ENCODE assay signal across 26 cellular contexts in genomic region chr2:5019324-5019723, GRCh38.
"Had no signal": no experiment of that assay in that cellular context is flagged by ENCODE, and none has a peak within 500 bp of the region (broad histone marks: within the 10 kb centered on the region; RNA-seq: fewer than 3 reads in every experiment).

No MANE protein-coding gene starts in this region.

- H3K9me3 ChIP-seq: ovary, psoas muscle, right lobe of liver, thoracic aorta, thyroid gland had no signal

- H3K4me3 ChIP-seq: neural progenitor cell, ovary, psoas muscle, right lobe of liver, sigmoid colon, stomach, thoracic aorta, thyroid gland, tibial nerve, upper lobe of left lung, vagina had no signal

- H3K4me2 ChIP-seq: neural progenitor cell had no signal

- H3K79me2 ChIP-seq: parathyroid adenoma had no signal

- H2AFZ ChIP-seq: neural progenitor cell, parathyroid adenoma had no signal

- H3K9ac ChIP-seq: neural progenitor cell, parathyroid adenoma had no signal

- H3K36me3 ChIP-seq: neural progenitor cell, ovary, right lobe of liver, sigmoid colon, stomach, thoracic aorta, thyroid gland, tibial nerve, upper lobe of left lung, vagina had no signal

- H3K4me1 ChIP-seq: neural progenitor cell, parathyroid adenoma, psoas muscle, right lobe of liver, sigmoid colon, stomach, thyroid gland, tibial nerve, upper lobe of left lung, vagina had no signal

- H3K27ac ChIP-seq: neural progenitor cell, ovary, parathyroid adenoma, psoas muscle, right lobe of liver, sigmoid colon, stomach, thoracic aorta, thyroid gland, tibial nerve, upper lobe of left lung, vagina had no signal

- DNase-seq: nephron progenitor cell; occipital lobe; ovary; posterior cingulate gyrus; psoas muscle; right cardiac atrium; right lobe of liver; sigmoid colon; small intestine; stimulated activated CD4-positive, alpha-beta T cell treated with anti-CD3 and anti-CD28 coated beads, Interleukin-15, amount 100 ng/mL, for 24 hours; stimulated activated CD4-positive, alpha-beta T cell treated with anti-CD3 and anti-CD28 coated beads, Interleukin-2, amount 100 ng/mL, for 24 hours; stimulated activated CD4-positive, alpha-beta T cell treated with anti-CD3 and anti-CD28 coated beads, Interleukin-2, amount 100 ng/mL, for 48 hours; stimulated activated CD4-positive, alpha-beta T cell treated with anti-CD3 and anti-CD28 coated beads, Interleukin-4, amount 100 ng/mL, for 24 hours; stimulated activated naive B cell treated with anti-CD40 and anti-IgM and Interleukin-4, amounts not matched to agents 10 μg/mL and 1 μg/mL and 100 μg/mL, for 72 hours; stimulated activated naive CD4-positive, alpha-beta T cell treated with Interleukin-2 at 50 U/mL for 16 hours; stomach; thyroid gland; trophoblast cell had no signal

- ATAC-seq: natural killer cell treated with Interleukin-12 subunit alpha and Interleukin-12 subunit beta and Interleukin-15 and Interleukin-18, amount 100 ng/mL, for 72 hours; psoas muscle; right cardiac atrium; right lobe of liver; stimulated activated effector memory CD8-positive, alpha-beta T cell treated with anti-CD3 and anti-CD28 coated beads, Interleukin-12 subunit alpha, Interleukin-12 subunit beta, amount 100 ng/mL, for 72 hours; stimulated activated naive B cell treated with anti-CD40 and anti-IgM and Interleukin-4, amounts not matched to agents 10 μg/mL and 1 μg/mL and 100 μg/mL, for 72 hours had no signal

- H3K27me3 ChIP-seq: neural progenitor cell, ovary, right lobe of liver, sigmoid colon, stomach, thyroid gland, tibial nerve, upper lobe of left lung, vagina had no signal
